In genomic region chr17:44781553-44782348, GRCh38 we compare ENCODE assay signal across 15 cellular contexts. TPM values are rescaled to one million over a fixed set of nuclear protein-coding genes. Genes with fewer than 3 reads are reported as not detected.
DNase-seq lines count a peak whose midpoint lies in the region; ATAC-seq and TF ChIP-seq lines count a peak whose summit lies in the region.
"Had no signal": no experiment of that assay in that cellular context is flagged by ENCODE, and none has a peak within 500 bp of the region (broad histone marks: within the 10 kb centered on the region; RNA-seq: fewer than 3 reads in every experiment).

No MANE protein-coding gene starts in this region.

- no peaks in the 10 kb centered on the region for H3K9me2 ChIP-seq in GM23338 (ENCODE audit: insufficient read depth)

- H3K27me3 ChIP-seq in GM23338 (ENCODE audit: insufficient read depth) = peaks cover 4% of the 10 kb centered on the region
- no peaks in the 10 kb centered on the region for H3K27me3 ChIP-seq in prostate gland (replicated peaks; ENCODE audit: insufficient read depth)
- H3K27me3 ChIP-seq: breast epithelium had no signal

- DNase-seq in GM23338 (ENCODE audit: low spot score) = peak; percentile 54
- peak; percentile 71 for DNase-seq in ecto neural progenitor cell (ENCODE audit: low spot score)
- DNase-seq in iPS-NIHi11 (ENCODE audit: low spot score) = peak; percentile 47
- no peak for DNase-seq in prostate gland (ENCODE audit: low spot score)
- DNase-seq in activated T-cell treated with anti-CD3 and anti-CD28 coated beads, Interleukin-2, amount 50 U/mL, for 4 hours = no peak
- DNase-seq in activated CD8-positive, alpha-beta memory T cell treated with anti-CD3 and anti-CD28 coated beads, Interleukin-2, amount 10 ng/mL, durations not matched to agents 7 days and 5 days = no peak
- DNase-seq: ACHN; activated CD4-positive, alpha-beta T cell treated with anti-CD3 and anti-CD28 coated beads, Interleukin-2, amount 10 ng/mL, durations not matched to agents 24 days and 14 days; NCI-H1105; PC-9 had no signal

- H3K36me3 ChIP-seq in GM23338 (ENCODE audit: insufficient read depth) = no peaks in the 10 kb centered on the region
- H3K36me3 ChIP-seq in prostate gland = no peaks in the 10 kb centered on the region
- H3K36me3 ChIP-seq: breast epithelium had no signal

- intact Hi-C loops in prostate gland (cut with DNase I) = no loop called here

- peak overlapping the region; percentile 38; the same call in 1 of the 3 replicates for H3K4me3 Mint-ChIP-seq in GM23338
- no peak overlapping the region for H3K4me3 Mint-ChIP-seq in activated T-cell treated with anti-CD3 and anti-CD28 coated beads, Interleukin-2, amount 50 U/mL, for 4 hours
- no peak overlapping the region for H3K4me3 Mint-ChIP-seq in activated CD8-positive, alpha-beta memory T cell treated with anti-CD3 and anti-CD28 coated beads, Interleukin-2, amount 10 ng/mL, durations not matched to agents 7 days and 5 days
- no peak overlapping the region for H3K4me3 Mint-ChIP-seq in stimulated activated memory B cell treated with anti-CD40 and anti-IgM and Interleukin-4, amounts not matched to agents 10 μg/mL and 1 μg/mL and 100 μg/mL, for 72 hours
- H3K4me3 Mint-ChIP-seq: activated CD4-positive, alpha-beta T cell treated with anti-CD3 and anti-CD28 coated beads, Interleukin-2, amount 10 ng/mL, durations not matched to agents 24 days and 14 days had no signal

- no peaks in the 10 kb centered on the region for H3K79me2 ChIP-seq in GM23338 (replicated peaks; ENCODE audit: insufficient read depth)

- CTCF ChIA-PET in activated CD8-positive, alpha-beta memory T cell treated with anti-CD3 and anti-CD28 coated beads, Interleukin-2, amount 10 ng/mL, durations not matched to agents 7 days and 5 days (lab: Charles Lee) = interaction anchor here (7.4 to 11.3 kb wide), 2 partner anchors 82 to 239 kb away, joined by 53 to 186 read pairs; no protein-coding TSS in a partner anchor

- H3K4me1 Mint-ChIP-seq in GM23338 = peaks cover 29% of the 10 kb centered on the region
- peaks cover 2% of the 10 kb centered on the region for H3K4me1 Mint-ChIP-seq in activated T-cell treated with anti-CD3 and anti-CD28 coated beads, Interleukin-2, amount 50 U/mL, for 4 hours (ENCODE audit: low read depth)
- peaks cover 6% of the 10 kb centered on the region for H3K4me1 Mint-ChIP-seq in activated CD8-positive, alpha-beta memory T cell treated with anti-CD3 and anti-CD28 coated beads, Interleukin-2, amount 10 ng/mL, durations not matched to agents 7 days and 5 days
- peaks cover 13% of the 10 kb centered on the region for H3K4me1 Mint-ChIP-seq in stimulated activated memory B cell treated with anti-CD40 and anti-IgM and Interleukin-4, amounts not matched to agents 10 μg/mL and 1 μg/mL and 100 μg/mL, for 72 hours

- peak; percentile 59 for ATAC-seq in GM23338
- no peak for ATAC-seq in activated T-cell treated with anti-CD3 and anti-CD28 coated beads, Interleukin-2, amount 50 U/mL, for 4 hours
- no peak for ATAC-seq in activated CD8-positive, alpha-beta memory T cell treated with anti-CD3 and anti-CD28 coated beads, Interleukin-2, amount 10 ng/mL, durations not matched to agents 7 days and 5 days
- no peak for ATAC-seq in GM18511 (IDR thresholded peaks at IDR 0.05; ENCODE audit: unreplicated experiment)
- no peak for ATAC-seq in stimulated activated memory B cell treated with anti-CD40 and anti-IgM and Interleukin-4, amounts not matched to agents 10 μg/mL and 1 μg/mL and 100 μg/mL, for 72 hours

- H3K9me3 ChIP-seq in prostate gland = no peaks in the 10 kb centered on the region
- H3K9me3 ChIP-seq: breast epithelium had no signal

- TF ChIP-seq CTCF in GM23338 (conservative IDR thresholded peaks at IDR 0.05; ENCODE audit: low read depth in 2 of 2) (no peak), prostate gland (IDR thresholded peaks at IDR 0.05) (no peak)

- peak overlapping the region; percentile 63 for H3K4me2 ChIP-seq in GM23338
- H3K4me2 ChIP-seq: PC-9, smooth muscle cell had no signal

- peaks cover 25% of the 10 kb centered on the region for H3K4me1 ChIP-seq in GM23338 (ENCODE audit: insufficient read depth)
- no peaks in the 10 kb centered on the region for H3K4me1 ChIP-seq in prostate gland (replicated peaks)
- H3K4me1 ChIP-seq: breast epithelium had no signal

- 46% methylated on average over 17 of the region's 18 CpGs for WGBS in prostate gland

- H3F3A ChIP-seq in GM23338 (replicated peaks; ENCODE audit: low read depth) = 0 out of 2 replicates have a peak, but pooled peaks cover 4% of the 10 kb centered on the region

- TF ChIP-seq POLR2A in prostate gland (IDR thresholded peaks at IDR 0.05) = no peak

- H2AFZ ChIP-seq in GM23338 = peak overlapping the region; percentile 96
- H2AFZ ChIP-seq: PC-9 had no signal

- peak overlapping the region; percentile 24; the same call in 1 of the 2 replicates for H3K27ac ChIP-seq in GM23338 (ENCODE audit: low read depth)
- peak overlapping the region; percentile 47 to 65 for H3K27ac ChIP-seq in prostate gland
- H3K27ac ChIP-seq: PC-9 had no signal

- no peaks in the 10 kb centered on the region for H3K9me3 Mint-ChIP-seq in GM23338
- no peaks in the 10 kb centered on the region for H3K9me3 Mint-ChIP-seq in activated T-cell treated with anti-CD3 and anti-CD28 coated beads, Interleukin-2, amount 50 U/mL, for 4 hours
- H3K9me3 Mint-ChIP-seq in activated CD8-positive, alpha-beta memory T cell treated with anti-CD3 and anti-CD28 coated beads, Interleukin-2, amount 10 ng/mL, durations not matched to agents 7 days and 5 days (ENCODE audit: low read depth) = no peaks in the 10 kb centered on the region
- H3K9me3 Mint-ChIP-seq in stimulated activated memory B cell treated with anti-CD40 and anti-IgM and Interleukin-4, amounts not matched to agents 10 μg/mL and 1 μg/mL and 100 μg/mL, for 72 hours = no peaks in the 10 kb centered on the region
- H3K9me3 Mint-ChIP-seq: activated CD4-positive, alpha-beta T cell treated with anti-CD3 and anti-CD28 coated beads, Interleukin-2, amount 10 ng/mL, durations not matched to agents 24 days and 14 days; IgD-negative memory B cell had no signal

- H3K4me3 ChIP-seq in GM23338 (no peak overlapping the region; the same call in 1 of the 2 replicates), prostate gland (no peak overlapping the region)
- H3K4me3 ChIP-seq: breast epithelium, PC-9, smooth muscle cell had no signal

- H3K27ac Mint-ChIP-seq in GM23338 = peak overlapping the region; percentile 37; the same call in 1 of the 2 replicates
- no peak overlapping the region for H3K27ac Mint-ChIP-seq in activated CD8-positive, alpha-beta memory T cell treated with anti-CD3 and anti-CD28 coated beads, Interleukin-2, amount 10 ng/mL, durations not matched to agents 7 days and 5 days
- no peak overlapping the region for H3K27ac Mint-ChIP-seq in stimulated activated memory B cell treated with anti-CD40 and anti-IgM and Interleukin-4, amounts not matched to agents 10 μg/mL and 1 μg/mL and 100 μg/mL, for 72 hours
- H3K27ac Mint-ChIP-seq: activated CD4-positive, alpha-beta T cell treated with anti-CD3 and anti-CD28 coated beads, Interleukin-2, amount 10 ng/mL, durations not matched to agents 24 days and 14 days; IgD-negative memory B cell had no signal

- no peaks in the 10 kb centered on the region for H4K20me1 ChIP-seq in GM23338 (replicated peaks; ENCODE audit: insufficient read depth)

- peaks cover 25% of the 10 kb centered on the region for H3K27me3 Mint-ChIP-seq in GM23338 (ENCODE audit: insufficient read depth, low read depth, poor library complexity)
- peaks cover 10% of the 10 kb centered on the region for H3K27me3 Mint-ChIP-seq in activated T-cell treated with anti-CD3 and anti-CD28 coated beads, Interleukin-2, amount 50 U/mL, for 4 hours (ENCODE audit: low read depth)
- H3K27me3 Mint-ChIP-seq in activated CD8-positive, alpha-beta memory T cell treated with anti-CD3 and anti-CD28 coated beads, Interleukin-2, amount 10 ng/mL, durations not matched to agents 7 days and 5 days = peaks cover 18% of the 10 kb centered on the region
- H3K27me3 Mint-ChIP-seq in stimulated activated memory B cell treated with anti-CD40 and anti-IgM and Interleukin-4, amounts not matched to agents 10 μg/mL and 1 μg/mL and 100 μg/mL, for 72 hours = peaks cover 37% of the 10 kb centered on the region

- no peaks in the 10 kb centered on the region for H3K36me3 Mint-ChIP-seq in GM23338 (ENCODE audit: low read depth)
- H3K36me3 Mint-ChIP-seq in activated T-cell treated with anti-CD3 and anti-CD28 coated beads, Interleukin-2, amount 50 U/mL, for 4 hours (ENCODE audit: insufficient read depth) = no peaks in the 10 kb centered on the region
- no peaks in the 10 kb centered on the region for H3K36me3 Mint-ChIP-seq in activated CD8-positive, alpha-beta memory T cell treated with anti-CD3 and anti-CD28 coated beads, Interleukin-2, amount 10 ng/mL, durations not matched to agents 7 days and 5 days
- no peaks in the 10 kb centered on the region for H3K36me3 Mint-ChIP-seq in stimulated activated memory B cell treated with anti-CD40 and anti-IgM and Interleukin-4, amounts not matched to agents 10 μg/mL and 1 μg/mL and 100 μg/mL, for 72 hours
- H3K36me3 Mint-ChIP-seq: IgD-negative memory B cell had no signal

TF ChIP-seq in GM23338, 12 proteins besides CTCF, POLR2A, EP300 and RAD21 (continues in another document):
- TF ChIP-seq STAT1 (IDR thresholded peaks at IDR 0.05; ENCODE audit: unreplicated experiment) = no peak
- TF ChIP-seq ZNF331 (CRISPR knock-in tag; IDR thresholded peaks at IDR 0.05; ENCODE audit: low read depth) = no peak
- no peak for TF ChIP-seq CREB1 (CRISPR knock-in tag; IDR thresholded peaks at IDR 0.05; ENCODE audit: low read depth)
- no peak for TF ChIP-seq POLR2AphosphoS5 (IDR thresholded peaks at IDR 0.05; ENCODE audit: low read depth)
- TF ChIP-seq EZH2phosphoT487 (IDR thresholded peaks at IDR 0.05; ENCODE audit: unreplicated experiment) = no peak
- no peak for TF ChIP-seq NANOG (IDR thresholded peaks at IDR 0.05; ENCODE audit: borderline replicate concordance)

RNA-seq across cellular contexts. Expression of gene ADAM11, which starts 23.0 kb away (rescaled TPM):
- 4.4 and 4.7 TPM in 2 replicates for total RNA-seq in GM23338 (2014; rRNA removed; shearing (Covaris generic))
- 0.54 and 0.55 TPM in 2 replicates for polyA plus RNA-seq in GM23338 (2016; fragmentation: Nextera tagmentation; extraction: Ambion mirVana)
- total RNA-seq in prostate gland = 1 to 10 TPM in 1 of 2 donors, under 1 TPM in 1; 0.64 to 3.5 TPM
- total RNA-seq in activated T-cell treated with anti-CD3 and anti-CD28 coated beads, Interleukin-2, amount 50 U/mL, for 4 hours = under 1 TPM; 0.38 to 0.50 (median 0.41) TPM
- under 1 TPM; 0.35 to 0.50 TPM for total RNA-seq in activated CD8-positive, alpha-beta memory T cell treated with anti-CD3 and anti-CD28 coated beads, Interleukin-2, amount 10 ng/mL, durations not matched to agents 7 days and 5 days
- total RNA-seq: smooth muscle cell had no signal
- polyA plus RNA-seq: IgD-negative memory B cell had no signal

RNA-seq across cellular contexts. Expression of gene GJC1, which starts 48.3 kb away (rescaled TPM):
- 87.8 and 99.2 TPM in 2 replicates for total RNA-seq in GM23338 (2014; rRNA removed; shearing (Covaris generic))
- 32.0 and 34.7 TPM in 2 replicates for polyA plus RNA-seq in GM23338 (2016; fragmentation: Nextera tagmentation; extraction: Ambion mirVana)
- 10 to 100 TPM in 1 of 2 donors, 1 to 10 TPM in 1; 5.3 to 18.3 TPM for total RNA-seq in prostate gland
- 1 to 10 TPM; 3.0 to 4.6 (median 3.8) TPM for total RNA-seq in activated T-cell treated with anti-CD3 and anti-CD28 coated beads, Interleukin-2, amount 50 U/mL, for 4 hours
- 1 to 10 TPM; 2.7 to 3.7 TPM for total RNA-seq in activated CD8-positive, alpha-beta memory T cell treated with anti-CD3 and anti-CD28 coated beads, Interleukin-2, amount 10 ng/mL, durations not matched to agents 7 days and 5 days

Comparison
In these comparisons a context has a peak if more than half of its experiments do, and no peak if none do; other contexts are left out.
1. DNase-seq: peak in GM23338 (single experiment), ecto neural progenitor cell (single experiment) and iPS-NIHi11 (single experiment); none in prostate gland (single experiment), activated T-cell treated with anti-CD3 and anti-CD28 coated beads, Interleukin-2, amount 50 U/mL, for 4 hours (single experiment) and activated CD8-positive, alpha-beta memory T cell treated with anti-CD3 and anti-CD28 coated beads, Interleukin-2, amount 10 ng/mL, durations not matched to agents 7 days and 5 days (single experiment).